In the genomic region with DNA sequence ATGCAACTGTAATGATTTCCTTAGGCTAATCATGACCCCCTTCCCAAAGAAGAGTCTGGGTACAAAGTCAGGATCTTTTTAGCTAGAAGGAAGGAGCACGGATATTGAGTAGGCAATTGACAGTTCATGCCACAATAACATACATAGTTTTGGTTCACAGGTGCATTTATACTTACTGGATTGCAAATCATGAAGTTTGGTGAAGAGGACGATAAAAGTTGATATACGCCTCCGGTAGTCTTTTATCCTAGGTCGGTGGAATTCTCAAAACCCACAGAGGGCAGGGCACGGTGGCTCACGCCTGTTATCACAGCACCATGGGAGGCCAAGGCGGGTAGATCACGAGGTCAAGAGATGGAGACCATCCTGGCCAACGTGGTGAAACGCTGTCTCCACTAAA, we compare ENCODE assay signal across 32 cellular contexts.
"Had no signal": no experiment of that assay in that cellular context is flagged by ENCODE, and none has a peak within 500 bp of the region (broad histone marks: within the 10 kb centered on the region; RNA-seq: fewer than 3 reads in every experiment).

No MANE protein-coding gene starts in this region.

- DNase-seq: Karpas-422, Kasumi-1, MG63, MM.1S, MV-4-11, NCI-H1048, NCI-H1092, NCI-H1092 treated with DMSO at 0.1 percent for 48 hours, NCI-H1105, NCI-H1417, NCI-H1417 treated with DMSO at 0.1 percent for 48 hours, NCI-H1436, NCI-H1436 treated with DMSO at 0.1 percent for 48 hours, NCI-H146, NCI-H1694, NCI-H1694 treated with DMSO at 0.1 percent for 48 hours, NCI-H187, NCI-H187 treated with DMSO at 0.1 percent for 48 hours, NCI-H1930, NCI-H2029, NCI-H2029 treated with DMSO at 0.1 percent for 48 hours, NCI-H2081, NCI-H2081 treated with DMSO at 0.1 percent for 48 hours, NCI-H2107, NCI-H2171, NCI-H2171 treated with DMSO at 0.1 percent for 48 hours, NCI-H2227 treated with DMSO at 0.1 percent for 48 hours, NCI-H226, NCI-H345, NCI-H446, NCI-H446 treated with DMSO at 0.1 percent for 48 hours, NCI-H510A had no signal
